ENCODE assay signal across 14 cellular contexts in the genomic region with DNA sequence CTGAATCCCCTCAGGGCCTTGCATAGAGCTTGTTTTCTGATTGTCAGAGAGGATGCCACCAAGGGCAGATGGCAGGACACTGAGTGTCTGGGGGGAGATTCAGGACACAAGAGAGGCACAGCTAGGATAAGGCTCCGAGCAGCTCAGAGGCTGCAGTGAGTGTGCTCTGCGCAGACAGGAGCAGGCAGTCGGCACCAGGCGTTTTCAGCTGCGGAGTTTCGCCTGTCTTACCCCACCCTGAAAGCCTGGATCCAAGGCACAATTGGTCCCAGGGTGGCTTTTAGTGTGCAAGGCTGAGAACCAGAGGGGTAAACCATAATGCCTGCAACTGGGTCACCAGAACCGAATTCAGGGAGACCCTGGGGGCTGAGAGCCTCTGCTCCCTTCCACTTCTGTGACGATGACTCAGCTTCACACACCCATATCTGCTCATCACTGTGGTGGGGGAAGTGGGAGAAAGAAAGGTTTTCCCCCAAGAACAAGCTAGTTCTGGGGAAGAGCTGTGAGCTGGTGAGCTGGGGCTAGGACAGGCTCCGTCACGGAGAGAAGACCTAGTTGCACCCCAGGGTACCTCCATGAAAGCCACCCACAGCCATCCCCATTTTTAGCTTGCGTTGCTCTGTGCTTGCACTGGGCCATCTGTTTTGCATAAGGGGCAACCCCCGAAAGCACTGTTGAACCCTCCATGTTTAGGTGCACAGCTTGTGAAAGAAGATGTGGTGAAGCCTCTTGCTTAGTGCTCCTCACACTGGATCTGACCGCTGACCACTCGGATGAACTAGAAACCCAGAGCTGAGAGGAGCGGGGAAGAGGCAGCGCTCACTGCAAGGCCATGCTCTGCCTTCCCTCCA.
DNase-seq lines count a peak whose midpoint lies in the region; ATAC-seq lines count a peak whose summit lies in the region.
"Had no signal": no experiment of that assay in that cellular context is flagged by ENCODE, and none has a peak within 500 bp of the region (broad histone marks: within the 10 kb centered on the region; RNA-seq: fewer than 3 reads in every experiment).

No MANE protein-coding gene starts in this region.

- H3K9me3 ChIP-seq in neuronal stem cell (replicated peaks in 1 of 2; ENCODE audit: control insufficient read depth in 2 of 2, insufficient read depth in 1 of 2, low read depth in 1 of 2, low read length in 2 of 2): peaks cover 5 to 9% of the 10 kb centered on the region in 2 donors
- H3K9me3 ChIP-seq: adrenal gland had no signal

- H4K91ac ChIP-seq in neuronal stem cell (ENCODE audit: low read depth, low read length, poor library complexity): no peak overlapping the region

- H4K8ac ChIP-seq in neuronal stem cell (ENCODE audit: low read depth, low read length): no peak overlapping the region

- H3K27me3 ChIP-seq in neuronal stem cell (ENCODE audit: control insufficient read depth in 3 of 3, insufficient read depth in 3 of 3, low read depth in 1 of 3, low read length in 3 of 3): peaks cover 0 to 13% (median 2%) of the 10 kb centered on the region in 3 experiments
- H3K27me3 ChIP-seq: adrenal gland had no signal

- H3K4ac ChIP-seq in neuronal stem cell (ENCODE audit: low read length): no peak overlapping the region

- no peak overlapping the region for H3K4me2 ChIP-seq in neuronal stem cell (ENCODE audit: insufficient read depth, low read length, poor library complexity, severe bottlenecking)

- H3K27ac ChIP-seq in neuronal stem cell (replicated peaks; ENCODE audit: low read length): no peak overlapping the region
- H3K27ac ChIP-seq: adrenal gland had no signal

- H3K79me1 ChIP-seq in neuronal stem cell (ENCODE audit: low read depth, low read length): no peaks in the 10 kb centered on the region

- no peak overlapping the region for H2AK5ac ChIP-seq in neuronal stem cell (ENCODE audit: low read depth, low read length)

- H2BK5ac ChIP-seq in neuronal stem cell (ENCODE audit: low read length): no peak overlapping the region

- WGBS in neuronal stem cell (ENCODE audit: extremely low coverage in 2 of 2, insufficient read length in 2 of 2, insufficient replicate concordance in 1 of 2), 2 donors: no CpG with 5 or more reads among the region's 16 CpGs

- H2AFZ ChIP-seq in neuronal stem cell (ENCODE audit: low read length): no peak overlapping the region

- no peak overlapping the region for H3K9ac ChIP-seq in neuronal stem cell (ENCODE audit: low read depth, low read length, poor library complexity)

- peak overlapping the region; percentile 90 for H2BK15ac ChIP-seq in neuronal stem cell (ENCODE audit: low read length)

- H3K18ac ChIP-seq in neuronal stem cell (ENCODE audit: low read length): peak overlapping the region; percentile 22

- no peak overlapping the region for H2BK120ac ChIP-seq in neuronal stem cell (ENCODE audit: low read depth, low read length)

- peak; percentile 89 for ATAC-seq in GM18520 (IDR thresholded peaks at IDR 0.05; ENCODE audit: unreplicated experiment)
- peak; percentile 60 for ATAC-seq in GM21619 (IDR thresholded peaks at IDR 0.05; ENCODE audit: unreplicated experiment)
- peak; percentile 78 for ATAC-seq in HG03432 (IDR thresholded peaks at IDR 0.05; ENCODE audit: unreplicated experiment)
- ATAC-seq in HG02973 (IDR thresholded peaks at IDR 0.05; ENCODE audit: unreplicated experiment): no peak
- no peak for ATAC-seq in GM19467 (IDR thresholded peaks at IDR 0.05; ENCODE audit: unreplicated experiment)
- ATAC-seq: SK-N-SH treated with all-trans-retinoic acid at 6 μM for 48 hours had no signal

- no peak for DNase-seq in neuronal stem cell (ENCODE audit: low spot score)
- no peak for DNase-seq in NCI-H187 (lab: John Stamatoyannopoulos, UW)
- no peak for DNase-seq in NCI-H2107 (lab: John Stamatoyannopoulos, UW)
- DNase-seq: activated B cell treated with CpG ODN at 0.5 μM for 24 hours; activated T-cell treated with anti-CD3 and anti-CD28 coated beads for 4 hours; adrenal gland; NCI-H1930; stimulated activated CD4-positive, alpha-beta T cell treated with anti-CD3 and anti-CD28 coated beads, Interleukin-2, amount 100 ng/mL, for 48 hours had no signal

- no peak overlapping the region for H3K14ac ChIP-seq in neuronal stem cell (ENCODE audit: low read length)

- no peaks in the 10 kb centered on the region for H3K36me3 ChIP-seq in neuronal stem cell (replicated peaks in 1 of 2; ENCODE audit: control insufficient read depth in 2 of 2, insufficient read depth in 2 of 2, low read length in 2 of 2)
- H3K36me3 ChIP-seq: adrenal gland had no signal

- peaks cover 7 to 12% of the 10 kb centered on the region in 2 donors for H3K4me1 ChIP-seq in neuronal stem cell (ENCODE audit: control insufficient read depth in 2 of 2, insufficient read depth in 1 of 2, low read depth in 1 of 2, low read length in 2 of 2)

- H3K23ac ChIP-seq in neuronal stem cell (ENCODE audit: low read depth, low read length, poor library complexity): no peak overlapping the region

- H3K4me3 ChIP-seq in neuronal stem cell (ENCODE audit: low read length in 2 of 2): no peak overlapping the region
- H3K4me3 ChIP-seq: adrenal gland had no signal

- no peak overlapping the region for H2BK12ac ChIP-seq in neuronal stem cell (ENCODE audit: low read length)

Comparison
In these comparisons a context has a peak if more than half of its experiments do, and no peak if none do; other contexts are left out.
1. ATAC-seq: peak in GM18520 (single experiment), GM21619 (single experiment) and HG03432 (single experiment); none in HG02973 (single experiment) and GM19467 (single experiment).